In genomic region chr6:128403618-128404444, GRCh38 we compare ENCODE assay signal across 23 cellular contexts.
A peak's percentile ranks its signal among the peaks of the same experiment; 100 is the strongest.
DNase-seq lines count a peak whose midpoint lies in the region; ATAC-seq and TF ChIP-seq lines count a peak whose summit lies in the region.
"Had no signal": no experiment of that assay in that cellular context is flagged by ENCODE, and none has a peak within 500 bp of the region (broad histone marks: within the 10 kb centered on the region; RNA-seq: fewer than 3 reads in every experiment).

No MANE protein-coding gene starts in this region.

- H3K79me2 ChIP-seq in mammary epithelial cell (ENCODE audit: insufficient read depth, low read length) = peaks cover 79% of the 10 kb centered on the region

- H3K9me3 Mint-ChIP-seq in activated naive CD8-positive, alpha-beta T cell treated with anti-CD3 and anti-CD28 coated beads for 36 hours = no peaks in the 10 kb centered on the region
- no peaks in the 10 kb centered on the region for H3K9me3 Mint-ChIP-seq in stimulated activated naive CD8-positive, alpha-beta T cell treated with anti-CD3 and anti-CD28 coated beads, Interleukin-15, amount 100 ng/mL, for 72 hours
- no peaks in the 10 kb centered on the region for H3K9me3 Mint-ChIP-seq in T-helper 2 cell treated with Interferon-gamma antibody and Interleukin-4, amounts not matched to agents 5 μg/mL and 100 μg/mL, for 36 hours
- H3K9me3 Mint-ChIP-seq: activated naive CD8-positive, alpha-beta T cell treated with anti-CD3 and anti-CD28 coated beads, Interleukin-2, amount 10 ng/mL, durations not matched to agents 7 days and 5 days; CD4-positive, CD25-positive, alpha-beta regulatory T cell; GM23338 had no signal

- H3K27me3 Mint-ChIP-seq in activated naive CD8-positive, alpha-beta T cell treated with anti-CD3 and anti-CD28 coated beads for 36 hours = no peaks in the 10 kb centered on the region
- H3K27me3 Mint-ChIP-seq in stimulated activated naive CD8-positive, alpha-beta T cell treated with anti-CD3 and anti-CD28 coated beads, Interleukin-15, amount 100 ng/mL, for 72 hours = no peaks in the 10 kb centered on the region
- no peaks in the 10 kb centered on the region for H3K27me3 Mint-ChIP-seq in T-helper 2 cell treated with Interferon-gamma antibody and Interleukin-4, amounts not matched to agents 5 μg/mL and 100 μg/mL, for 36 hours (ENCODE audit: low read depth)
- H3K27me3 Mint-ChIP-seq: activated naive CD8-positive, alpha-beta T cell treated with anti-CD3 and anti-CD28 coated beads, Interleukin-2, amount 10 ng/mL, durations not matched to agents 7 days and 5 days; CD4-positive, CD25-positive, alpha-beta regulatory T cell had no signal

- TF ChIP-seq CTCF in mammary epithelial cell (conservative IDR thresholded peaks at IDR 0.05 in 1 of 2, IDR thresholded peaks at IDR 0.05 in 1 of 2; ENCODE audit: extremely low read depth in 1 of 2, insufficient read depth in 1 of 2, low read depth in 1 of 2, low read length in 2 of 2) = no peak
- TF ChIP-seq CTCF in breast epithelium (IDR thresholded peaks at IDR 0.05) = no peak

- H4K20me1 ChIP-seq in mammary epithelial cell (ENCODE audit: insufficient read depth, low read length) = no peaks in the 10 kb centered on the region

- H3K4me3 Mint-ChIP-seq in activated naive CD8-positive, alpha-beta T cell treated with anti-CD3 and anti-CD28 coated beads for 36 hours = no peak overlapping the region
- H3K4me3 Mint-ChIP-seq in stimulated activated naive CD8-positive, alpha-beta T cell treated with anti-CD3 and anti-CD28 coated beads, Interleukin-15, amount 100 ng/mL, for 72 hours = no peak overlapping the region
- no peak overlapping the region for H3K4me3 Mint-ChIP-seq in T-helper 2 cell treated with Interferon-gamma antibody and Interleukin-4, amounts not matched to agents 5 μg/mL and 100 μg/mL, for 36 hours
- H3K4me3 Mint-ChIP-seq: activated naive CD8-positive, alpha-beta T cell treated with anti-CD3 and anti-CD28 coated beads, Interleukin-2, amount 10 ng/mL, durations not matched to agents 7 days and 5 days; CD4-positive, CD25-positive, alpha-beta regulatory T cell; GM23338 had no signal

- H3K27ac Mint-ChIP-seq in activated naive CD8-positive, alpha-beta T cell treated with anti-CD3 and anti-CD28 coated beads for 36 hours = no peak overlapping the region
- H3K27ac Mint-ChIP-seq in stimulated activated naive CD8-positive, alpha-beta T cell treated with anti-CD3 and anti-CD28 coated beads, Interleukin-15, amount 100 ng/mL, for 72 hours = no peak overlapping the region
- H3K27ac Mint-ChIP-seq in T-helper 2 cell treated with Interferon-gamma antibody and Interleukin-4, amounts not matched to agents 5 μg/mL and 100 μg/mL, for 36 hours = no peak overlapping the region
- H3K27ac Mint-ChIP-seq: activated naive CD8-positive, alpha-beta T cell treated with anti-CD3 and anti-CD28 coated beads, Interleukin-2, amount 10 ng/mL, durations not matched to agents 7 days and 5 days; CD4-positive, CD25-positive, alpha-beta regulatory T cell; GM23338 had no signal

- H3K36me3 ChIP-seq in mammary epithelial cell (ENCODE audit: insufficient read depth, low read length) (no peaks in the 10 kb centered on the region), breast epithelium (no peaks in the 10 kb centered on the region)
- H3K36me3 ChIP-seq: right atrium auricular region, stomach, upper lobe of left lung had no signal

- H3K4me1 Mint-ChIP-seq in activated naive CD8-positive, alpha-beta T cell treated with anti-CD3 and anti-CD28 coated beads for 36 hours = peaks cover 8% of the 10 kb centered on the region
- H3K4me1 Mint-ChIP-seq in stimulated activated naive CD8-positive, alpha-beta T cell treated with anti-CD3 and anti-CD28 coated beads, Interleukin-15, amount 100 ng/mL, for 72 hours = peaks cover 18% of the 10 kb centered on the region
- no peaks in the 10 kb centered on the region for H3K4me1 Mint-ChIP-seq in T-helper 2 cell treated with Interferon-gamma antibody and Interleukin-4, amounts not matched to agents 5 μg/mL and 100 μg/mL, for 36 hours (ENCODE audit: low read depth)
- H3K4me1 Mint-ChIP-seq: activated naive CD8-positive, alpha-beta T cell treated with anti-CD3 and anti-CD28 coated beads, Interleukin-2, amount 10 ng/mL, durations not matched to agents 7 days and 5 days; CD4-positive, CD25-positive, alpha-beta regulatory T cell had no signal

- no peaks in the 10 kb centered on the region for H3K27me3 ChIP-seq in mammary epithelial cell (ENCODE audit: insufficient read depth, low read length)
- no peaks in the 10 kb centered on the region for H3K27me3 ChIP-seq in breast epithelium
- H3K27me3 ChIP-seq: right atrium auricular region, stomach, upper lobe of left lung had no signal

- CTCF ChIA-PET in mammary epithelial cell (lab: Charles Lee; ENCODE audit: low non-redundant PET) = no interaction called here

- no peak overlapping the region for H3K9ac ChIP-seq in mammary epithelial cell (ENCODE audit: insufficient read depth, low read length)

- peaks cover 7% of the 10 kb centered on the region for H3K36me3 Mint-ChIP-seq in activated naive CD8-positive, alpha-beta T cell treated with anti-CD3 and anti-CD28 coated beads for 36 hours
- H3K36me3 Mint-ChIP-seq in T-helper 2 cell treated with Interferon-gamma antibody and Interleukin-4, amounts not matched to agents 5 μg/mL and 100 μg/mL, for 36 hours (ENCODE audit: low read depth) = no peaks in the 10 kb centered on the region
- H3K36me3 Mint-ChIP-seq: activated naive CD8-positive, alpha-beta T cell treated with anti-CD3 and anti-CD28 coated beads, Interleukin-2, amount 10 ng/mL, durations not matched to agents 7 days and 5 days; CD4-positive, CD25-positive, alpha-beta regulatory T cell had no signal

- WGBS in mammary epithelial cell (ENCODE audit: low coverage, missing lambda C conversion rate) = 100% methylated on average over 4 of the region's 4 CpGs

- H3K27ac ChIP-seq in mammary epithelial cell (ENCODE audit: insufficient read depth, low read depth, low read length) = no peak overlapping the region
- peak overlapping the region in 1 of 2 donors; percentile 12 for H3K27ac ChIP-seq in breast epithelium
- H3K27ac ChIP-seq: HL-60, right atrium auricular region, SK-N-MC, stomach, upper lobe of left lung had no signal

- H3K9me3 ChIP-seq in mammary epithelial cell (replicated peaks; ENCODE audit: insufficient read depth, low read length) (no peaks in the 10 kb centered on the region), breast epithelium (no peaks in the 10 kb centered on the region)
- H3K9me3 ChIP-seq: right atrium auricular region, stomach, upper lobe of left lung had no signal

- no peak overlapping the region for H2AFZ ChIP-seq in mammary epithelial cell (ENCODE audit: low read depth, low read length)
- H2AFZ ChIP-seq: GM23338 had no signal

- in situ Hi-C loops in mammary epithelial cell (cut with MboI; ENCODE audit: low sequenced_read_pairs in 2 of 2) = no loop called here

- ATAC-seq in GM21619 (IDR thresholded peaks at IDR 0.05; ENCODE audit: unreplicated experiment) = peak; percentile 54
- peak; percentile 94 for ATAC-seq in stimulated activated naive CD8-positive, alpha-beta T cell treated with anti-CD3 and anti-CD28 coated beads, Interleukin-15, amount 100 ng/mL, for 72 hours
- no peak for ATAC-seq in HG03342 (IDR thresholded peaks at IDR 0.05; ENCODE audit: unreplicated experiment)
- ATAC-seq in HG02981 (IDR thresholded peaks at IDR 0.05; ENCODE audit: unreplicated experiment) = no peak
- ATAC-seq: GM23338 had no signal

- dilution Hi-C loops in mammary epithelial cell (cut with HindIII; ENCODE audit: low sequenced_read_pairs) = no loop called here

- DNase-seq in mammary epithelial cell (peak; percentile 43), breast epithelium (ENCODE audit: low spot score in 2 of 2) (no peak)
- DNase-seq in activated naive CD8-positive, alpha-beta T cell treated with anti-CD3 and anti-CD28 coated beads for 36 hours = peak; percentile 1
- DNase-seq in stimulated activated naive CD8-positive, alpha-beta T cell treated with anti-CD3 and anti-CD28 coated beads, Interleukin-15, amount 100 ng/mL, for 72 hours = peak; percentile 9 to 19
- DNase-seq in T-helper 2 cell treated with Interferon-gamma antibody and Interleukin-4, amounts not matched to agents 5 μg/mL and 100 μg/mL, for 36 hours (ENCODE audit: low spot score) = no peak
- DNase-seq: ACHN; activated CD4-positive, alpha-beta T cell treated with anti-CD3 and anti-CD28 coated beads for 1 hour; activated naive CD8-positive, alpha-beta T cell treated with anti-CD3 and anti-CD28 coated beads, Interleukin-2, amount 10 ng/mL, durations not matched to agents 7 days and 5 days; CD4-positive, CD25-positive, alpha-beta regulatory T cell; DMS53; glutamatergic neuron; NCI-H1694 treated with DMSO at 0.1 percent for 48 hours; NCI-H2227 treated with DMSO at 0.1 percent for 48 hours; nucleus accumbens; stomach; upper lobe of left lung had no signal

- no peak for TF ChIP-seq POLR2A in breast epithelium (IDR thresholded peaks at IDR 0.05)

- H3K4me1 ChIP-seq in mammary epithelial cell (ENCODE audit: insufficient read depth, low read length) (no peaks in the 10 kb centered on the region), breast epithelium (no peaks in the 10 kb centered on the region)
- H3K4me1 ChIP-seq: right atrium auricular region, upper lobe of left lung had no signal

- BruUV-seq in mammary epithelial cell (replicated peaks; lab: Mats Ljungman, UMichigan) = no TSS peak

- H3K4me2 ChIP-seq in mammary epithelial cell (ENCODE audit: insufficient read depth, low read depth, low read length) = no peak overlapping the region
- H3K4me2 ChIP-seq: GM23338 had no signal

- intact Hi-C loops in mammary epithelial cell (cut with micrococcal nuclease) = no loop called here
- intact Hi-C loops in breast epithelium (cut with DNase I; ENCODE audit: low total_unique reads) = no loop called here

- H3K4me3 ChIP-seq in mammary epithelial cell (replicated peaks in 1 of 3; ENCODE audit: insufficient read depth in 1 of 3, low read depth in 2 of 3, low read length in 3 of 3) (no peak overlapping the region), breast epithelium (no peak overlapping the region)
- H3K4me3 ChIP-seq: GM23338, right atrium auricular region, SK-N-MC, stomach, upper lobe of left lung had no signal

Comparison
In these comparisons a context has a peak if more than half of its experiments do, and no peak if none do; other contexts are left out.
1. DNase-seq: peak in mammary epithelial cell (single experiment), activated naive CD8-positive, alpha-beta T cell treated with anti-CD3 and anti-CD28 coated beads for 36 hours (single experiment) and stimulated activated naive CD8-positive, alpha-beta T cell treated with anti-CD3 and anti-CD28 coated beads, Interleukin-15, amount 100 ng/mL, for 72 hours (2 of 2); none in breast epithelium (0 of 2) and T-helper 2 cell treated with Interferon-gamma antibody and Interleukin-4, amounts not matched to agents 5 μg/mL and 100 μg/mL, for 36 hours (single experiment).
2. ATAC-seq: peak in GM21619 (single experiment) and stimulated activated naive CD8-positive, alpha-beta T cell treated with anti-CD3 and anti-CD28 coated beads, Interleukin-15, amount 100 ng/mL, for 72 hours (single experiment); none in HG03342 (single experiment) and HG02981 (single experiment).